8 cellular contexts compared by ENCODE assay signal in the genomic region with DNA sequence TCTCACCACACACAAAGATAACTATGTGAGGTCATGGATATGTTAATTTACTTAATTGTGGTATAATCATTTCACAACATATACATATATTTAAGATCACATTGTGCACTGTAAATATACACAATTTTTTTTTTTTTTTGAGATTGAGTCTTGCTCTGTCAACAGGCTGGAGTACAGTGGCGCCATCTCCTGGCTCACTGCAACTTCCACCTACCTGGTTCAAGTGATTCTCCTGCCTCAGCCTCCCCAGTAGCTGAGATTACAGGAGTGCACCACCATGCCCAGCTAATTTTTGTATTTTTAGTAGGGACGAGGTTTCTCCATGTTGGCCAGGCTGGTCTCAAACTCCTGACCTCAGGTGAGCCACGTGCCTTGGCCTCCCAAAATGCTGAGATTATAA. TPM values are rescaled to one million over a fixed set of nuclear protein-coding genes. Genes with fewer than 3 reads are reported as not detected.
DNase-seq lines count a peak whose midpoint lies in the region; ATAC-seq and TF ChIP-seq lines count a peak whose summit lies in the region.

No MANE protein-coding gene starts in this region.

- TF ChIP-seq CTCF in AG09319 (IDR thresholded peaks at IDR 0.05; ENCODE audit: low read depth, low read length), result peak; percentile 59

- DNase-seq in AG09319 (ENCODE audit: extremely low read depth, low read depth), result peak; percentile 19
- DNase-seq in Jurkat, Clone E6-1 (ENCODE audit: low read depth, low spot score), result peak; percentile 20
- DNase-seq in activated CD8-positive, alpha-beta memory T cell treated with anti-CD3 and anti-CD28 coated beads for 24 hours, result peak; percentile 72
- peak; percentile 20 for DNase-seq in foreskin melanocyte
- DNase-seq in stimulated activated CD8-positive, alpha-beta memory T cell treated with anti-CD3 and anti-CD28 coated beads, Interleukin-12 subunit alpha, Interleukin-12 subunit beta, amount 100 ng/mL, for 1 hour (ENCODE audit: low read depth), result peak; percentile 16
- DNase-seq in SK-N-DZ (ENCODE audit: low spot score), result no peak

- no peak for ATAC-seq in GM18502 (IDR thresholded peaks at IDR 0.05; ENCODE audit: poor library complexity, unreplicated experiment)
- no peak for ATAC-seq in GM19035 (IDR thresholded peaks at IDR 0.05; ENCODE audit: unreplicated experiment)

- no peak overlapping the region for H3K4me3 ChIP-seq in Jurkat, Clone E6-1 (ENCODE audit: low read length)

RNA-seq across cellular contexts. Expression of a gene that starts 11.5 kb away (rescaled TPM):
- not detected for polyA plus RNA-seq in Jurkat, Clone E6-1 (2012; ENCODE audit: insufficient read depth, insufficient read length)
- polyA plus RNA-seq in SK-N-DZ (2014; cell fraction: cytosol; rRNA removed), result not detected in 2 replicates
- not detected in 2 replicates for polyA plus RNA-seq in SK-N-DZ (2014; cell fraction: nucleus; rRNA removed)
